ENCODE assay signal across 29 cellular contexts in genomic region chr16:4103741-4104140, GRCh38.
"Had no signal": no experiment of that assay in that cellular context is flagged by ENCODE, and none has a peak within 500 bp of the region (broad histone marks: within the 10 kb centered on the region; RNA-seq: fewer than 3 reads in every experiment).

No MANE protein-coding gene starts in this region.

- H3K27me3 Mint-ChIP-seq: activated naive CD4-positive, alpha-beta T cell treated with anti-CD3 and anti-CD28 coated beads, Interleukin-2, amount 10 ng/mL, durations not matched to agents 7 days and 5 days; activated T-cell treated with anti-CD3 and anti-CD28 coated beads, Interleukin-2, amount 50 U/mL, for 24 hours had no signal

- H3K9me3 Mint-ChIP-seq: activated naive CD4-positive, alpha-beta T cell treated with anti-CD3 and anti-CD28 coated beads, Interleukin-2, amount 10 ng/mL, durations not matched to agents 7 days and 5 days; activated naive CD8-positive, alpha-beta T cell treated with anti-CD3 and anti-CD28 coated beads, Interleukin-2, amount 10 ng/mL, durations not matched to agents 7 days and 5 days; activated T-cell treated with anti-CD3 and anti-CD28 coated beads, Interleukin-2, amount 50 U/mL, for 24 hours; T-helper 2 cell treated with Interferon-gamma antibody and Interleukin-4, amounts not matched to agents 5 μg/mL and 100 μg/mL, for 36 hours had no signal

- H3K27me3 ChIP-seq: ascending aorta, brain microvascular endothelial cell, dorsolateral prefrontal cortex, heart right ventricle, left lung, ovary, right atrium auricular region, testis had no signal

- H3K27ac Mint-ChIP-seq: activated naive CD4-positive, alpha-beta T cell treated with anti-CD3 and anti-CD28 coated beads, Interleukin-2, amount 10 ng/mL, durations not matched to agents 7 days and 5 days; activated naive CD8-positive, alpha-beta T cell treated with anti-CD3 and anti-CD28 coated beads, Interleukin-2, amount 10 ng/mL, durations not matched to agents 7 days and 5 days; activated T-cell treated with anti-CD3 and anti-CD28 coated beads, Interleukin-2, amount 50 U/mL, for 24 hours; nephron progenitor cell; T-helper 2 cell treated with Interferon-gamma antibody and Interleukin-4, amounts not matched to agents 5 μg/mL and 100 μg/mL, for 36 hours had no signal

- H3K4me1 Mint-ChIP-seq: activated naive CD4-positive, alpha-beta T cell treated with anti-CD3 and anti-CD28 coated beads, Interleukin-2, amount 10 ng/mL, durations not matched to agents 7 days and 5 days; nephron progenitor cell had no signal

- H3K4me3 Mint-ChIP-seq: activated naive CD4-positive, alpha-beta T cell treated with anti-CD3 and anti-CD28 coated beads, Interleukin-2, amount 10 ng/mL, durations not matched to agents 7 days and 5 days; activated naive CD8-positive, alpha-beta T cell treated with anti-CD3 and anti-CD28 coated beads, Interleukin-2, amount 10 ng/mL, durations not matched to agents 7 days and 5 days; activated T-cell treated with anti-CD3 and anti-CD28 coated beads, Interleukin-2, amount 50 U/mL, for 24 hours; nephron progenitor cell; T-helper 2 cell treated with Interferon-gamma antibody and Interleukin-4, amounts not matched to agents 5 μg/mL and 100 μg/mL, for 36 hours had no signal

- H3K36me3 ChIP-seq: ascending aorta, brain microvascular endothelial cell, ovary, prostate gland, right atrium auricular region had no signal

- H3K9me3 ChIP-seq: ascending aorta, heart right ventricle, left lung, mucosa of descending colon, ovary, prostate gland, right atrium auricular region, testis had no signal

- DNase-seq: activated CD4-positive, alpha-beta T cell treated with anti-CD3 and anti-CD28 coated beads for 4 hours; activated CD4-positive, alpha-beta T cell treated with anti-CD3 and anti-CD28 coated beads, Interleukin-2, amount 50 U/mL, for 48 hours; activated CD4-positive, CD25-positive, alpha-beta regulatory T cell; activated CD8-positive, alpha-beta memory T cell treated with anti-CD3 and anti-CD28 coated beads, Interleukin-2, amount 50 U/mL, for 4 hours; activated gamma-delta T cell; activated naive CD4-positive, alpha-beta T cell treated with anti-CD3 and anti-CD28 coated beads, Interleukin-2, amount 10 ng/mL, durations not matched to agents 7 days and 5 days; activated naive CD8-positive, alpha-beta T cell treated with anti-CD3 and anti-CD28 coated beads, Interleukin-2, amount 10 ng/mL, durations not matched to agents 7 days and 5 days; activated T-cell treated with anti-CD3 and anti-CD28 coated beads, Interleukin-2, amount 50 U/mL, for 24 hours; brain microvascular endothelial cell; dorsolateral prefrontal cortex; effector memory CD4-positive, alpha-beta T cell; foreskin fibroblast; heart right ventricle; mesendoderm; nephron progenitor cell; ovary; stimulated activated CD4-positive, alpha-beta T cell treated with anti-CD3 and anti-CD28 coated beads, Interleukin-2, amount 100 ng/mL, for 48 hours; stimulated activated naive CD8-positive, alpha-beta T cell treated with anti-CD3 and anti-CD28 coated beads, Interleukin-15, Interleukin-2, amounts not matched to agents 100 U/mL and 50 U/mL, for 24 hours; T-helper 1 cell; testis; trophoblast cell had no signal

- ATAC-seq: heart right ventricle; left lung; mucosa of descending colon; stimulated activated naive CD8-positive, alpha-beta T cell treated with anti-CD3 and anti-CD28 coated beads, Interleukin-15, Interleukin-2, amounts not matched to agents 100 U/mL and 50 U/mL, for 24 hours had no signal

- H3K4me1 ChIP-seq: prostate gland, right atrium auricular region had no signal

- H3K4me3 ChIP-seq: ascending aorta, coronary artery, dorsolateral prefrontal cortex, heart right ventricle, left lung, lung, mucosa of descending colon, ovary, prostate gland, right atrium auricular region, testis had no signal

- H3K27ac ChIP-seq: ascending aorta, brain microvascular endothelial cell, coronary artery, dorsolateral prefrontal cortex, heart right ventricle, left lung, ovary, prostate gland, right atrium auricular region, testis had no signal
